In the genomic region with DNA sequence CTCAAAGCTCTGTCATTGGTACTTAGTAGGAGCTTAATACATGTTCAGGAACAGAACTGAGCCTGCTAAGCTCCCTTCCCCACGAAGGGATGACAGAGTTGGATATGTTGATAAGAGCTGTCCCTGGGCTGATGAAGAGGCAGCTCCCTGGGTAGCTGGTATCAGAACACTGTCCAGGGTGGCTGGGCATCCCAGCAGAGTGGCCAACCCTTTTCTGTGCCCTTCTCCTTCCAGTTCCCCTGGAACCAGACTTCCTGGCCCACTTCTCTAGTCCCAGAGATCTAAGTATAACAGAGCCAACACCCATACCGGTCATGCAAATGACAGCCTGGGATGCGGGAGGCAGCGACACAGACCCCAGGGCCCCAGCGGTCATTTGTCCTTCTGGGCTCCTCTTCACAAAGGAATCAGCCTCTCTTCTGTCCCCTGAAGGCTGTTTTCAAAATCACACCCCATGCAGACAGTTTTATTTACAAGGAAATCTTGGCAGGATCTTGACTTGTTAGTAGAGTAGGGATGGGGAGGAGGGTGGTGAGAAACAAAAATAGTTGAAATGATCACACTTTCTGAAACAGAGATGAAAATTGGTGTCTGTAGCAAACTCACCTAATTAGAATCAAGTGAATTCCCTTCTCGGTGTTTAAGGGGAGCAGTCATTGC, we compare ENCODE assay signal across 11 cellular contexts. TPM values are rescaled to one million over a fixed set of nuclear protein-coding genes. Genes with fewer than 3 reads are reported as not detected.
DNase-seq lines count a peak whose midpoint lies in the region; ATAC-seq and TF ChIP-seq lines count a peak whose summit lies in the region.
"Had no signal": no experiment of that assay in that cellular context is flagged by ENCODE, and none has a peak within 500 bp of the region (broad histone marks: within the 10 kb centered on the region; RNA-seq: fewer than 3 reads in every experiment).

No MANE protein-coding gene starts in this region.

- no peak overlapping the region for H3K4me3 ChIP-seq in AG09309 (ENCODE audit: control insufficient read depth, low read depth, low read length)
- no peak overlapping the region for H3K4me3 ChIP-seq in mesendoderm (ENCODE audit: low read length)
- H3K4me3 ChIP-seq: SJCRH30 had no signal

- no peaks in the 10 kb centered on the region for H3K9me3 Mint-ChIP-seq in activated naive CD8-positive, alpha-beta T cell treated with anti-CD3 and anti-CD28 coated beads, Interleukin-2, amount 50 U/mL, for 24 hours

- no peak overlapping the region for H3K9ac ChIP-seq in mesendoderm (ENCODE audit: low read length)

- no peak overlapping the region for H3K23ac ChIP-seq in mesendoderm (ENCODE audit: low read length)

- no peak overlapping the region for H3K4me3 Mint-ChIP-seq in activated naive CD8-positive, alpha-beta T cell treated with anti-CD3 and anti-CD28 coated beads, Interleukin-2, amount 50 U/mL, for 24 hours

- no peak overlapping the region for H2BK15ac ChIP-seq in mesendoderm (replicated peaks; ENCODE audit: low read depth)

- H4K5ac ChIP-seq in mesendoderm (ENCODE audit: low read length), result no peak overlapping the region

- peak overlapping the region; percentile 20 for H3K27ac Mint-ChIP-seq in activated naive CD8-positive, alpha-beta T cell treated with anti-CD3 and anti-CD28 coated beads, Interleukin-2, amount 50 U/mL, for 24 hours

- H3K36me3 ChIP-seq in mesendoderm (ENCODE audit: control insufficient read depth, insufficient read depth, low read length), result no peaks in the 10 kb centered on the region
- H3K36me3 ChIP-seq: SJCRH30, thoracic aorta had no signal

- peak overlapping the region; percentile 28 for H3K4me2 ChIP-seq in mesendoderm (ENCODE audit: low read length)

- H3K56ac ChIP-seq in mesendoderm (ENCODE audit: low read length), result peak overlapping the region; percentile 47

- H3K27me3 ChIP-seq in mesendoderm (ENCODE audit: insufficient read depth, low read length, poor library complexity), result peaks cover 2% of the 10 kb centered on the region

- H3K4ac ChIP-seq in mesendoderm (ENCODE audit: low read depth, low read length), result no peak overlapping the region

- ATAC-seq in activated naive CD8-positive, alpha-beta T cell treated with anti-CD3 and anti-CD28 coated beads, Interleukin-2, amount 50 U/mL, for 24 hours, result no peak
- no peak for ATAC-seq in GM21737 (IDR thresholded peaks at IDR 0.05; ENCODE audit: unreplicated experiment)
- no peak for ATAC-seq in GM21528 (IDR thresholded peaks at IDR 0.05; ENCODE audit: low FRiP score, unreplicated experiment)

- no peak overlapping the region for H2BK5ac ChIP-seq in mesendoderm (ENCODE audit: low read length)

- H3K79me2 ChIP-seq in mesendoderm (ENCODE audit: control insufficient read depth, insufficient read depth, low read length), result no peaks in the 10 kb centered on the region

- no peak overlapping the region for H4K8ac ChIP-seq in mesendoderm (ENCODE audit: low read depth, low read length)

- peak; percentile 17 for TF ChIP-seq CTCF in AG09309 (IDR thresholded peaks at IDR 0.05; ENCODE audit: control insufficient read depth, insufficient read depth, low read depth, low read length, missing control alignments)

- peaks cover 70% of the 10 kb centered on the region for H3K27me3 Mint-ChIP-seq in activated naive CD8-positive, alpha-beta T cell treated with anti-CD3 and anti-CD28 coated beads, Interleukin-2, amount 50 U/mL, for 24 hours

- H2AK5ac ChIP-seq in mesendoderm (ENCODE audit: low read length), result no peak overlapping the region

- H2BK120ac ChIP-seq in mesendoderm (ENCODE audit: low read depth, low read length), result no peak overlapping the region

- WGBS in mesendoderm (ENCODE audit: extremely low coverage, insufficient coverage, low lambda C conversion rate), result no CpG with 5 or more reads among the region's 6 CpGs

- no peaks in the 10 kb centered on the region for H3K36me3 Mint-ChIP-seq in activated naive CD8-positive, alpha-beta T cell treated with anti-CD3 and anti-CD28 coated beads, Interleukin-2, amount 50 U/mL, for 24 hours (ENCODE audit: low read depth)

- H3K79me1 ChIP-seq in mesendoderm (ENCODE audit: low read length), result no peaks in the 10 kb centered on the region

- H3K27ac ChIP-seq in mesendoderm (ENCODE audit: low read depth, low read length), result no peak overlapping the region
- H3K27ac ChIP-seq: SJCRH30, thoracic aorta had no signal

- peaks cover 8% of the 10 kb centered on the region for H3K4me1 ChIP-seq in mesendoderm (ENCODE audit: control insufficient read depth, low read depth, low read length)

- peaks cover 15% of the 10 kb centered on the region for H3K4me1 Mint-ChIP-seq in activated naive CD8-positive, alpha-beta T cell treated with anti-CD3 and anti-CD28 coated beads, Interleukin-2, amount 50 U/mL, for 24 hours

- no peak overlapping the region for H3K18ac ChIP-seq in mesendoderm (ENCODE audit: low read length)

- DNase-seq in AG09309 (ENCODE audit: low read depth), result no peak
- peak; percentile 61 for DNase-seq in ELF-1 (ENCODE audit: low read depth, low spot score)
- DNase-seq in activated naive CD8-positive, alpha-beta T cell treated with anti-CD3 and anti-CD28 coated beads, Interleukin-2, amount 50 U/mL, for 24 hours, result no peak
- peak; percentile 75 for DNase-seq in mesendoderm
- DNase-seq in NCI-H146 (lab: John Stamatoyannopoulos, UW), result no peak
- DNase-seq in RPMI8226, result no peak
- DNase-seq: NCI-H1105 treated with DMSO at 0.1 percent for 48 hours, SJCRH30 had no signal

RNA-seq across cellular contexts. Expression of a gene that starts 1.4 kb away (rescaled TPM):
- polyA plus RNA-seq in mesendoderm (2013, experiment 1 of 2), result 0.72 TPM
- 0.69 TPM for polyA plus RNA-seq in mesendoderm (2013, experiment 2 of 2)

Comparison
In these comparisons a context has a peak if more than half of its experiments do, and no peak if none do; other contexts are left out.
1. DNase-seq: peak in ELF-1 (single experiment) and mesendoderm (single experiment); none in AG09309 (single experiment), activated naive CD8-positive, alpha-beta T cell treated with anti-CD3 and anti-CD28 coated beads, Interleukin-2, amount 50 U/mL, for 24 hours (single experiment), NCI-H146 (single experiment) and RPMI8226 (single experiment).